In genomic region chr9:89361816-89362646, GRCh38 we compare ENCODE assay signal across 20 cellular contexts. TPM values are rescaled to one million over a fixed set of nuclear protein-coding genes. Genes with fewer than 3 reads are reported as not detected.
DNase-seq lines count a peak whose midpoint lies in the region; ATAC-seq and TF ChIP-seq lines count a peak whose summit lies in the region.
"Had no signal": no experiment of that assay in that cellular context is flagged by ENCODE, and none has a peak within 500 bp of the region (broad histone marks: within the 10 kb centered on the region; RNA-seq: fewer than 3 reads in every experiment).

No MANE protein-coding gene starts in this region.

- no peak overlapping the region for H2BK5ac ChIP-seq in H9 (ENCODE audit: insufficient read length, low read length)

- H3K4me3 Mint-ChIP-seq in CD4-positive, alpha-beta T cell: no peak overlapping the region
- H3K4me3 Mint-ChIP-seq in H9: no peak overlapping the region
- H3K4me3 Mint-ChIP-seq: stimulated activated memory B cell treated with anti-CD40 and anti-IgM and Interleukin-4, amounts not matched to agents 10 μg/mL and 1 μg/mL and 100 μg/mL, for 72 hours had no signal

- no peak for TF ChIP-seq CTCF in CD4-positive, alpha-beta T cell (IDR thresholded peaks at IDR 0.05)
- no peak for TF ChIP-seq CTCF in H9 (conservative IDR thresholded peaks at IDR 0.05)

- ATAC-seq in CD4-positive, alpha-beta T cell (ENCODE audit: poor library complexity): no peak
- ATAC-seq in HG03354 (IDR thresholded peaks at IDR 0.05; ENCODE audit: poor library complexity, severe bottlenecking, unreplicated experiment): no peak
- ATAC-seq: esophagus mucosa; gastroesophageal sphincter; stimulated activated memory B cell treated with anti-CD40 and anti-IgM and Interleukin-4, amounts not matched to agents 10 μg/mL and 1 μg/mL and 100 μg/mL, for 72 hours had no signal

- peaks cover 61% of the 10 kb centered on the region for H3K36me3 Mint-ChIP-seq in CD4-positive, alpha-beta T cell (ENCODE audit: low read depth)
- peaks cover 24 to 52% (median 52%) of the 10 kb centered on the region in 3 experiments for H3K36me3 Mint-ChIP-seq in H9 (ENCODE audit: insufficient read depth in 1 of 3, low read depth in 3 of 3)

- H4K5ac ChIP-seq in H9 (ENCODE audit: insufficient read length, low read depth, low read length): no peak overlapping the region

- H3K27ac ChIP-seq in CD4-positive, alpha-beta T cell (ENCODE audit: low read depth, low read length): no peak overlapping the region
- no peak overlapping the region for H3K27ac ChIP-seq in H9 (ENCODE audit: insufficient read length, low read depth, low read length)
- H3K27ac ChIP-seq: gastroesophageal sphincter, tibial artery had no signal

- intact Hi-C loops in CD4-positive, alpha-beta T cell (cut with DNase I, micrococcal nuclease): no loop called here
- intact Hi-C loops in posterior vena cava (cut with DNase I): no loop called here

- CTCF ChIA-PET in CD4-positive, alpha-beta T cell (lab: Charles Lee): no interaction called here

- H2BK20ac ChIP-seq in H9 (ENCODE audit: low read depth, low read length, poor library complexity, severe bottlenecking): no peak overlapping the region

- H4K8ac ChIP-seq in H9 (replicated peaks; ENCODE audit: insufficient read length, low read depth, low read length): no peak overlapping the region

- H3K27me3 Mint-ChIP-seq in CD4-positive, alpha-beta T cell: no peaks in the 10 kb centered on the region
- H3K27me3 Mint-ChIP-seq in H9 (ENCODE audit: low read depth): no peaks in the 10 kb centered on the region
- H3K27me3 Mint-ChIP-seq: stimulated activated memory B cell treated with anti-CD40 and anti-IgM and Interleukin-4, amounts not matched to agents 10 μg/mL and 1 μg/mL and 100 μg/mL, for 72 hours had no signal

- no peaks in the 10 kb centered on the region for H3K79me1 ChIP-seq in H9 (ENCODE audit: insufficient read depth, low read depth, low read length, poor library complexity, severe bottlenecking)

- no peaks in the 10 kb centered on the region for H3K79me2 ChIP-seq in H9 (ENCODE audit: insufficient read depth, low read length)

- no CpG with 5 or more reads among the region's 9 CpGs for WGBS in H9 (ENCODE audit: extremely low coverage, insufficient read length, low lambda C conversion rate)

- H2BK120ac ChIP-seq in H9 (ENCODE audit: low read depth, low read length, poor library complexity, severe bottlenecking): no peak overlapping the region

- H3K9me3 ChIP-seq in CD4-positive, alpha-beta T cell (ENCODE audit: control insufficient read depth, low read length): no peaks in the 10 kb centered on the region
- no peaks in the 10 kb centered on the region for H3K9me3 ChIP-seq in H9 (ENCODE audit: control insufficient read depth, low read depth, low read length)
- H3K9me3 ChIP-seq: gastroesophageal sphincter, tibial artery had no signal

- no peak overlapping the region for H3K23ac ChIP-seq in H9 (ENCODE audit: insufficient read length, low read depth, low read length)

- no peak overlapping the region for H3K4me2 ChIP-seq in H9 (ENCODE audit: insufficient read depth, insufficient read length, low read length)

- H2AK5ac ChIP-seq in H9 (ENCODE audit: insufficient read length, low read length): no peak overlapping the region

- no peak overlapping the region for H2BK12ac ChIP-seq in H9 (ENCODE audit: insufficient read length, low read depth, low read length)

- no peaks in the 10 kb centered on the region for H3K27me3 ChIP-seq in CD4-positive, alpha-beta T cell (ENCODE audit: control insufficient read depth, insufficient read depth, low read length)
- H3K27me3 ChIP-seq in H9 (ENCODE audit: insufficient read depth, low read length): no peaks in the 10 kb centered on the region
- H3K27me3 ChIP-seq: gastroesophageal sphincter, tibial artery had no signal

- no peaks in the 10 kb centered on the region for H3K23me2 ChIP-seq in H9 (ENCODE audit: insufficient read length, low read depth, low read length, poor library complexity, severe bottlenecking)

- H3K4ac ChIP-seq in H9 (ENCODE audit: low read depth, low read length): no peak overlapping the region

- H3K4me1 Mint-ChIP-seq in CD4-positive, alpha-beta T cell (ENCODE audit: low read depth): peaks cover 16% of the 10 kb centered on the region
- H3K4me1 Mint-ChIP-seq in H9: no peaks in the 10 kb centered on the region
- H3K4me1 Mint-ChIP-seq: stimulated activated memory B cell treated with anti-CD40 and anti-IgM and Interleukin-4, amounts not matched to agents 10 μg/mL and 1 μg/mL and 100 μg/mL, for 72 hours had no signal

- H3K4me1 ChIP-seq in H9 (ENCODE audit: insufficient read depth, low read length): no peaks in the 10 kb centered on the region
- H3K4me1 ChIP-seq: tibial artery had no signal

- H4K20me1 ChIP-seq in H9 (ENCODE audit: control insufficient read depth, insufficient read depth, insufficient read length): no peaks in the 10 kb centered on the region

- H3K18ac ChIP-seq in H9 (ENCODE audit: insufficient read length, low read depth, low read length): no peak overlapping the region

- POLR2A ChIA-PET in CD4-positive, alpha-beta T cell (lab: Charles Lee): no interaction called here

- no peak overlapping the region for H3K56ac ChIP-seq in H9 (ENCODE audit: insufficient read length, low read depth, low read length)

- H3K9me3 Mint-ChIP-seq in CD4-positive, alpha-beta T cell: no peaks in the 10 kb centered on the region
- H3K9me3 Mint-ChIP-seq in H9: no peaks in the 10 kb centered on the region
- H3K9me3 Mint-ChIP-seq: stimulated activated memory B cell treated with anti-CD40 and anti-IgM and Interleukin-4, amounts not matched to agents 10 μg/mL and 1 μg/mL and 100 μg/mL, for 72 hours had no signal

- no peak overlapping the region for H2BK15ac ChIP-seq in H9 (ENCODE audit: low read depth, low read length)

- no peak overlapping the region for H3K9ac ChIP-seq in H9 (ENCODE audit: extremely low read depth, insufficient read length, low read length)

- peak in 1 of 10 experiments; percentile 22 for DNase-seq in CD4-positive, alpha-beta T cell
- DNase-seq in H9: peak; percentile 24
- peak; percentile 23 for DNase-seq in ecto neural progenitor cell (ENCODE audit: low spot score)
- DNase-seq in posterior vena cava (ENCODE audit: low spot score): peak; percentile 64
- DNase-seq in OCI-M1 (lab: John Stamatoyannopoulos, UW): no peak
- no peak for DNase-seq in NCI-H187 treated with DMSO at 0.1 percent for 48 hours (lab: John Stamatoyannopoulos, UW)
- DNase-seq: activated CD4-positive, alpha-beta T cell treated with anti-CD3 and anti-CD28 coated beads for 4 hours; Calu3; EL; GOT3; NCI-H2029 treated with DMSO at 0.1 percent for 48 hours; NCI-H510A treated with DMSO at 0.1 percent for 48 hours; nucleus accumbens; RPMI8226; stimulated activated CD4-positive, alpha-beta T cell treated with anti-CD3 and anti-CD28 coated beads, Interleukin-15, amount 100 ng/mL, for 24 hours had no signal

- peak overlapping the region; percentile 39 for H3K27ac Mint-ChIP-seq in CD4-positive, alpha-beta T cell
- H3K27ac Mint-ChIP-seq in H9: peak overlapping the region in 2 of 3 experiments; percentile 22 to 27; a peak in 2 of 7 replicates

- no peak overlapping the region for H3T11ph ChIP-seq in H9 (ENCODE audit: low read length)

- no peak overlapping the region for H2AFZ ChIP-seq in H9 (ENCODE audit: low read length)

- no peak overlapping the region for H3K14ac ChIP-seq in H9 (ENCODE audit: insufficient read depth, low read length)

- no peak overlapping the region for H4K91ac ChIP-seq in H9 (ENCODE audit: insufficient read length, low read depth, low read length)

RNA-seq across cellular contexts. Expression of gene SECISBP2, which starts 43.7 kb away (rescaled TPM):
- total RNA-seq in CD4-positive, alpha-beta T cell: 100 to 1,000 TPM; 109 to 112 TPM
- total RNA-seq in H9 (2021) (58.2 and 62.7 TPM in 2 replicates), posterior vena cava (10 to 100 TPM; 35.2 to 36.3 TPM)

RNA-seq across cellular contexts. Expression of gene CKS2, which starts 51.0 kb away (rescaled TPM):
- 1 to 10 TPM; 5.6 to 6.9 TPM for total RNA-seq in CD4-positive, alpha-beta T cell
- total RNA-seq in H9 (2021): 210 and 211 TPM in 2 replicates
- 1 to 10 TPM; 4.1 to 4.3 TPM for total RNA-seq in posterior vena cava

Comparison
In these comparisons a context has a peak if more than half of its experiments do, and no peak if none do; other contexts are left out.
1. DNase-seq: peak in H9 (single experiment), ecto neural progenitor cell (single experiment) and posterior vena cava (single experiment); none in OCI-M1 (single experiment) and NCI-H187 treated with DMSO at 0.1 percent for 48 hours (single experiment).
2. RNA of gene CKS2, which starts 51.0 kb away (total RNA-seq): 210 to 211 TPM in H9; 5.6 to 6.9 TPM in CD4-positive, alpha-beta T cell and 4.1 to 4.3 TPM in posterior vena cava; every median in the first group is over 10 times any median in the second.